Comparison of ENCODE assay signal across 8 cellular contexts in genomic region chr2:177211148-177211547, GRCh38. TPM values are rescaled to one million over a fixed set of nuclear protein-coding genes. Genes with fewer than 3 reads are reported as not detected.
A peak's percentile ranks its signal among the peaks of the same experiment; 100 is the strongest.
DNase-seq lines count a peak whose midpoint lies in the region; ATAC-seq and TF ChIP-seq lines count a peak whose summit lies in the region.

No MANE protein-coding gene starts in this region.

- DNase-seq in AG04449 (ENCODE audit: low read depth, low spot score) (no peak), omental fat pad (ENCODE audit: low spot score) (no peak), posterior vena cava (ENCODE audit: low spot score) (no peak), KG1 (lab: John Stamatoyannopoulos, UW) (no peak)

- peak overlapping the region; percentile 95 for H3K9ac ChIP-seq in HUES6 (ENCODE audit: low read length)

- H3K36me3 Mint-ChIP-seq in brain, result peaks cover 34% of the 10 kb centered on the region

- H3K27ac ChIP-seq in HUES6 (ENCODE audit: low read depth, low read length), result peak overlapping the region; percentile 94
- peak overlapping the region; percentile 97 for H3K27ac ChIP-seq in muscle layer of duodenum (ENCODE audit: low read length)

- TF ChIP-seq CTCF in AG04449 (IDR thresholded peaks at IDR 0.05; ENCODE audit: insufficient read depth, low read length, missing control alignments), result no peak
- TF ChIP-seq CTCF in brain (conservative IDR thresholded peaks at IDR 0.05), result no peak
- no peak for TF ChIP-seq CTCF in omental fat pad (IDR thresholded peaks at IDR 0.05)

- intact Hi-C loops in posterior vena cava (cut with DNase I), result loop anchor here (5.0 to 10.0 kb wide), 2 partner anchors 51 to 54 kb away; partner anchors contain the start of gene NFE2L2 (in 2 of the 2)

- POLR2A ChIA-PET in AG04449 (lab: Yijun Ruan, JAX), result interaction anchor here (1.7 kb wide), 2 partner anchors 45 to 53 kb away, joined by 9 to 20 read pairs; partner anchors contain the start of gene NFE2L2

- H3K9me3 ChIP-seq in HUES6 (ENCODE audit: control insufficient read depth, insufficient read depth, low read depth, low read length) (no peaks in the 10 kb centered on the region), muscle layer of duodenum (ENCODE audit: control insufficient read depth in 1 of 2, low read length in 2 of 2) (no peaks in the 10 kb centered on the region)

- H3K27me3 Mint-ChIP-seq in brain, result peaks cover 7% of the 10 kb centered on the region

- H3K27me3 ChIP-seq in HUES6 (ENCODE audit: control insufficient read depth, insufficient read depth, low read length) (no peaks in the 10 kb centered on the region), muscle layer of duodenum (ENCODE audit: low read depth, low read length) (no peaks in the 10 kb centered on the region)

- no peaks in the 10 kb centered on the region for H3K9me3 Mint-ChIP-seq in brain

- peaks cover 49% of the 10 kb centered on the region for H3K4me1 Mint-ChIP-seq in brain

- ATAC-seq in omental fat pad (ENCODE audit: low FRiP score), result no peak
- ATAC-seq in GM19452 (IDR thresholded peaks at IDR 0.05; ENCODE audit: unreplicated experiment), result no peak

- peak overlapping the region; percentile 94 to 100 (median 95) for H3K4me3 Mint-ChIP-seq in brain

- peaks cover 21% of the 10 kb centered on the region for H3K4me1 ChIP-seq in HUES6 (ENCODE audit: control insufficient read depth, insufficient read depth, low read length)
- H3K4me1 ChIP-seq in muscle layer of duodenum (ENCODE audit: control insufficient read depth in 1 of 2, insufficient read depth in 2 of 2, low read length in 2 of 2), result peaks cover 7 to 28% of the 10 kb centered on the region in 2 donors

- peaks cover 28% of the 10 kb centered on the region for H3K36me3 ChIP-seq in HUES6 (ENCODE audit: control insufficient read depth, insufficient read depth, low read length)
- H3K36me3 ChIP-seq in muscle layer of duodenum (ENCODE audit: control insufficient read depth in 1 of 2, insufficient read depth in 2 of 2, low read length in 2 of 2), result peaks cover 11% of the 10 kb centered on the region in 2 donors

- peak overlapping the region; percentile 63 for H3K4me3 ChIP-seq in AG04449 (ENCODE audit: low read depth, low read length)
- H3K4me3 ChIP-seq in HUES6 (ENCODE audit: low read depth, low read length), result peak overlapping the region; percentile 94
- peak overlapping the region; percentile 52 to 83 for H3K4me3 ChIP-seq in muscle layer of duodenum (ENCODE audit: low read depth in 1 of 2, low read length in 2 of 2)

- H3K27ac Mint-ChIP-seq in brain, result peak overlapping the region; percentile 100

- CTCF ChIA-PET in AG04449 (lab: Yijun Ruan, JAX), result interaction anchor here (1.0 to 1.5 kb wide), 2 partner anchors 12 to 47 kb away, joined by 4 read pairs; no protein-coding TSS in a partner anchor

RNA-seq across cellular contexts. Expression of gene HNRNPA3, which starts 1.4 kb away (rescaled TPM):
- 295 TPM for polyA plus RNA-seq in brain (ENCODE audit: insufficient read depth, low read depth, low replicate concordance)
- total RNA-seq in omental fat pad, result 10 to 100 TPM; 53.1 to 92.4 (median 67.0) TPM
- total RNA-seq in posterior vena cava, result 100 to 1,000 TPM; 152 to 166 TPM

RNA-seq across cellular contexts. Expression of gene NFE2L2, which starts 53.4 kb away (rescaled TPM):
- 30.1 TPM for polyA plus RNA-seq in brain (ENCODE audit: insufficient read depth, low read depth, low replicate concordance)
- total RNA-seq in omental fat pad, result 100 to 1,000 TPM in 2 of 4 donors, 10 to 100 TPM in 2; 88.5 to 140 (median 106) TPM
- 10 to 100 TPM; 82.8 to 87.5 TPM for total RNA-seq in posterior vena cava
